17 cellular contexts compared by ENCODE assay signal in genomic region chr17:56824503-56824902, GRCh38. TPM values are rescaled to one million over a fixed set of nuclear protein-coding genes. Genes with fewer than 3 reads are reported as not detected.
DNase-seq lines count a peak whose midpoint lies in the region; ATAC-seq, FAIRE-seq and TF ChIP-seq lines count a peak whose summit lies in the region.
"Had no signal": no experiment of that assay in that cellular context is flagged by ENCODE, and none has a peak within 500 bp of the region (broad histone marks: within the 10 kb centered on the region; RNA-seq: fewer than 3 reads in every experiment).

No MANE protein-coding gene starts in this region.

- peaks cover 16% of the 10 kb centered on the region for H3K4me1 Mint-ChIP-seq in activated T-helper 17 cell treated with anti-CD3 and anti-CD28 coated beads, Interleukin-2, amount 50 U/mL, for 72 hours

- H3K9me2 ChIP-seq in MM.1S (replicated peaks; ENCODE audit: insufficient read depth, low read length), result no peaks in the 10 kb centered on the region

- H3K27ac ChIP-seq in sigmoid colon (no peak overlapping the region), MM.1S (ENCODE audit: low read length) (no peak overlapping the region), kidney (ENCODE audit: low read depth in 2 of 2, low read length in 2 of 2) (no peak overlapping the region)

- in situ Hi-C loops in ACHN (cut with HindIII; ENCODE audit: low pct_ligation_motif_present, low pct_unique_long_range_greater_than_20kb, low sequenced_read_pairs), result no loop called here

- H3K4me1 ChIP-seq in sigmoid colon (peaks cover 0 to 5% (median 0%) of the 10 kb centered on the region in 4 donors), MM.1S (ENCODE audit: low read length) (0 out of 2 replicates have a peak, but pooled peaks cover 5% of the 10 kb centered on the region), kidney (ENCODE audit: control insufficient read depth in 1 of 2, insufficient read depth in 1 of 2, low read depth in 1 of 2, low read length in 2 of 2) (peaks cover 0 to 5% of the 10 kb centered on the region in 2 donors)

- WGBS in sigmoid colon, 2 donors, result 96 to 97% methylated on average over 1 of the region's 1 CpG

- peak overlapping the region; percentile 18 for H3K27ac Mint-ChIP-seq in activated T-helper 17 cell treated with anti-CD3 and anti-CD28 coated beads, Interleukin-2, amount 50 U/mL, for 72 hours

- no peak for TF ChIP-seq EP300 in sigmoid colon (IDR thresholded peaks at IDR 0.05)

- no peak overlapping the region for H3K4me3 Mint-ChIP-seq in activated T-helper 17 cell treated with anti-CD3 and anti-CD28 coated beads, Interleukin-2, amount 50 U/mL, for 72 hours

- FAIRE-seq in kidney (lab: Jason Lieb, UNC), result no peak

- H3K36me3 ChIP-seq in sigmoid colon, result no peaks in the 10 kb centered on the region
- no peaks in the 10 kb centered on the region for H3K36me3 ChIP-seq in MM.1S (replicated peaks; ENCODE audit: insufficient read depth, low read length)
- no peaks in the 10 kb centered on the region for H3K36me3 ChIP-seq in kidney (ENCODE audit: control insufficient read depth in 1 of 2, insufficient read depth in 2 of 2, low read length in 2 of 2)
- H3K36me3 ChIP-seq: MG63 had no signal

- H3K9me3 Mint-ChIP-seq in activated T-helper 17 cell treated with anti-CD3 and anti-CD28 coated beads, Interleukin-2, amount 50 U/mL, for 72 hours, result no peaks in the 10 kb centered on the region

- no peak for ATAC-seq in activated T-helper 17 cell treated with anti-CD3 and anti-CD28 coated beads, Interleukin-2, amount 50 U/mL, for 72 hours (replicated peaks)

- H3K4me2 ChIP-seq in MM.1S (ENCODE audit: low read depth, low read length), result no peak overlapping the region

- H3K4me3 ChIP-seq in sigmoid colon, result no peak overlapping the region
- no peak overlapping the region for H3K4me3 ChIP-seq in MM.1S (ENCODE audit: low read length)
- no peak overlapping the region for H3K4me3 ChIP-seq in kidney (ENCODE audit: low read length in 2 of 2)
- H3K4me3 ChIP-seq: MG63 had no signal

- DNase-seq in ACHN (peak; percentile 15), GM04504 (ENCODE audit: low read depth) (peak; percentile 12), kidney tubule cell (ENCODE audit: low spot score) (peak; percentile 73), sigmoid colon (no peak), MM.1S (no peak), NCI-H2171 (lab: John Stamatoyannopoulos, UW) (no peak), kidney (no peak)
- DNase-seq: C1 segment of cervical spinal cord, DMS 273 treated with DMSO at 0.1 percent for 48 hours, H7, KBM-7, MG63, NCI-H1105 treated with DMSO at 0.1 percent for 48 hours, NCI-H2029, NCI-H524 treated with DMSO at 0.1 percent for 48 hours, SIG-M5 had no signal

- no peaks in the 10 kb centered on the region for H3F3A ChIP-seq in MM.1S (ENCODE audit: insufficient read depth, low read length)

- peaks cover 4% of the 10 kb centered on the region; the same call in 1 of the 2 replicates for H3K79me2 ChIP-seq in MM.1S (ENCODE audit: low read length)

- peaks cover 19% of the 10 kb centered on the region for H3K36me3 Mint-ChIP-seq in activated T-helper 17 cell treated with anti-CD3 and anti-CD28 coated beads, Interleukin-2, amount 50 U/mL, for 72 hours (ENCODE audit: low read depth)

- intact Hi-C loops in sigmoid colon (cut with DNase I), result no loop called here
- intact Hi-C loops in kidney (cut with DNase I), result loop anchor here (10.0 kb wide), 1 partner anchor 120 kb away; no protein-coding TSS in a partner anchor

- H3K9me3 ChIP-seq in sigmoid colon (no peaks in the 10 kb centered on the region), MM.1S (replicated peaks; ENCODE audit: insufficient read depth, low read length) (no peaks in the 10 kb centered on the region), kidney (ENCODE audit: control insufficient read depth in 1 of 2, low read length in 2 of 2) (no peaks in the 10 kb centered on the region)
- H3K9me3 ChIP-seq: MG63 had no signal

- TF ChIP-seq CTCF in sigmoid colon (IDR thresholded peaks at IDR 0.05) (no peak), MM.1S (IDR thresholded peaks at IDR 0.05; ENCODE audit: low read length) (no peak), kidney (IDR thresholded peaks at IDR 0.05; ENCODE audit: borderline replicate concordance, extremely low read depth, insufficient read depth) (no peak)

- H3K9ac ChIP-seq in MM.1S (ENCODE audit: low read length) (no peak overlapping the region), kidney (ENCODE audit: low read length in 2 of 2) (no peak overlapping the region)

- H3K27me3 ChIP-seq in sigmoid colon (no peaks in the 10 kb centered on the region), MM.1S (replicated peaks; ENCODE audit: insufficient read depth, low read length) (no peaks in the 10 kb centered on the region)
- H3K27me3 ChIP-seq: MG63 had no signal

- H4K20me1 ChIP-seq in MM.1S (ENCODE audit: insufficient read depth, low read length), result no peaks in the 10 kb centered on the region

- no peaks in the 10 kb centered on the region for H3K27me3 Mint-ChIP-seq in activated T-helper 17 cell treated with anti-CD3 and anti-CD28 coated beads, Interleukin-2, amount 50 U/mL, for 72 hours

- no peak overlapping the region for H2AFZ ChIP-seq in MM.1S (ENCODE audit: low read length)

- TF ChIP-seq POLR2A in sigmoid colon (IDR thresholded peaks at IDR 0.05), result no peak

RNA-seq across cellular contexts. Expression of gene C17orf67, which starts 9.2 kb away (rescaled TPM):
- 1 to 10 TPM; 5.0 to 5.6 TPM for total RNA-seq in activated T-helper 17 cell treated with anti-CD3 and anti-CD28 coated beads, Interleukin-2, amount 50 U/mL, for 72 hours
- total RNA-seq in sigmoid colon (1 to 10 TPM; 1.8 to 2.8 (median 2.1) TPM), kidney (2.0 TPM)
- polyA plus RNA-seq in sigmoid colon (1 to 10 TPM in 1 of 3 donors, under 1 TPM in 1, not detected in 1; 0.99 to 1.4 TPM), kidney (ENCODE audit: insufficient read depth, low read depth, low replicate concordance) (0.69 TPM)

RNA-seq across cellular contexts. Expression of gene DGKE, which starts 9.4 kb away (rescaled TPM):
- total RNA-seq in activated T-helper 17 cell treated with anti-CD3 and anti-CD28 coated beads, Interleukin-2, amount 50 U/mL, for 72 hours, result 10 to 100 TPM; 44.1 to 49.9 TPM
- total RNA-seq in sigmoid colon, result 10 to 100 TPM; 20.3 to 33.8 (median 29.2) TPM
- polyA plus RNA-seq in sigmoid colon, result 1 to 10 TPM in 1 of 3 donors, under 1 TPM in 2; 0.60 to 2.5 (median 0.92) TPM
- total RNA-seq in kidney, result 8.7 TPM
- polyA plus RNA-seq in kidney (ENCODE audit: insufficient read depth, low read depth, low replicate concordance), result 1.9 TPM

Comparison
In these comparisons a context has a peak if more than half of its experiments do, and no peak if none do; other contexts are left out.
1. DNase-seq: peak in ACHN (single experiment), GM04504 (single experiment) and kidney tubule cell (single experiment); none in sigmoid colon (single experiment), MM.1S (single experiment), NCI-H2171 (single experiment) and kidney (single experiment).